Comparison of ENCODE assay signal across 30 cellular contexts in genomic region chr1:161824618-161825017, GRCh38.
"Had no signal": no experiment of that assay in that cellular context is flagged by ENCODE, and none has a peak within 500 bp of the region (broad histone marks: within the 10 kb centered on the region; RNA-seq: fewer than 3 reads in every experiment).

No MANE protein-coding gene starts in this region.

- H3K27ac Mint-ChIP-seq: stimulated activated naive B cell treated with anti-CD40 and anti-IgM and Interleukin-4, amounts not matched to agents 10 μg/mL and 1 μg/mL and 100 μg/mL, for 72 hours had no signal

- H3K4me3 ChIP-seq: lower lobe of right lung, pancreas, prostate gland, skin epidermis, stomach, testis, thyroid gland, transverse colon, upper lobe of left lung had no signal

- H3K4me1 Mint-ChIP-seq: neural crest cell; stimulated activated naive B cell treated with anti-CD40 and anti-IgM and Interleukin-4, amounts not matched to agents 10 μg/mL and 1 μg/mL and 100 μg/mL, for 72 hours had no signal

- FAIRE-seq: keratinocyte, pancreas had no signal

- H3K4me3 Mint-ChIP-seq: naive thymus-derived CD8-positive, alpha-beta T cell; nephron; neural crest cell; stimulated activated naive B cell treated with anti-CD40 and anti-IgM and Interleukin-4, amounts not matched to agents 10 μg/mL and 1 μg/mL and 100 μg/mL, for 72 hours had no signal

- ATAC-seq: left cardiac atrium; left lobe of liver; left ventricle myocardium superior; naive thymus-derived CD8-positive, alpha-beta T cell; pancreas; right cardiac atrium; sciatic nerve; stimulated activated naive B cell treated with anti-CD40 and anti-IgM and Interleukin-4, amounts not matched to agents 10 μg/mL and 1 μg/mL and 100 μg/mL, for 72 hours; stimulated activated naive CD8-positive, alpha-beta T cell treated with anti-CD3 and anti-CD28 coated beads, Interleukin-15, Interleukin-2, amounts not matched to agents 100 U/mL and 50 U/mL, for 24 hours had no signal

- H3K27me3 ChIP-seq: pancreas, stomach, testis, thyroid gland, transverse colon, upper lobe of left lung had no signal

- DNase-seq: kidney glomerular epithelial cell; left cardiac atrium; left ventricle myocardium superior; lower lobe of right lung; mammary epithelial cell; mesenchymal stem cell; naive thymus-derived CD8-positive, alpha-beta T cell; nucleus accumbens; pancreas; posterior cingulate gyrus; retina; right cardiac atrium; stimulated activated CD4-positive, alpha-beta T cell treated with anti-CD3 and anti-CD28 coated beads, Interleukin-12 subunit alpha, Interleukin-12 subunit beta, amount 100 ng/mL, for 4 hours; stimulated activated CD4-positive, alpha-beta T cell treated with anti-CD3 and anti-CD28 coated beads, Interleukin-15, amount 100 ng/mL, for 24 hours; stimulated activated CD4-positive, alpha-beta T cell treated with anti-CD3 and anti-CD28 coated beads, Interleukin-2, amount 100 ng/mL, for 24 hours; stimulated activated CD4-positive, alpha-beta T cell treated with anti-CD3 and anti-CD28 coated beads, Interleukin-4, amount 100 ng/mL, for 1 hour; stimulated activated naive B cell treated with anti-CD40 and anti-IgM and Interleukin-4, amounts not matched to agents 10 μg/mL and 1 μg/mL and 100 μg/mL, for 72 hours; stimulated activated naive CD8-positive, alpha-beta T cell treated with anti-CD3 and anti-CD28 coated beads, Interleukin-15, Interleukin-2, amounts not matched to agents 100 U/mL and 50 U/mL, for 24 hours; stomach; testis; thyroid gland; transverse colon; upper lobe of left lung had no signal

- H3K27me3 Mint-ChIP-seq: naive thymus-derived CD8-positive, alpha-beta T cell; stimulated activated naive B cell treated with anti-CD40 and anti-IgM and Interleukin-4, amounts not matched to agents 10 μg/mL and 1 μg/mL and 100 μg/mL, for 72 hours had no signal

- H3K36me3 ChIP-seq: prostate gland, thyroid gland had no signal

- H3K4me1 ChIP-seq: lower lobe of right lung, pancreas, prostate gland, testis, thyroid gland, transverse colon, upper lobe of left lung had no signal

- H3K9me3 ChIP-seq: lower lobe of right lung, pancreas, prostate gland, stomach, testis, thyroid gland, transverse colon, upper lobe of left lung had no signal

- H3K27ac ChIP-seq: lower lobe of right lung, pancreas, prostate gland, skin epidermis, stomach, testis, thyroid gland, transverse colon, upper lobe of left lung had no signal
